2 cellular contexts compared by ENCODE assay signal in the genomic region with DNA sequence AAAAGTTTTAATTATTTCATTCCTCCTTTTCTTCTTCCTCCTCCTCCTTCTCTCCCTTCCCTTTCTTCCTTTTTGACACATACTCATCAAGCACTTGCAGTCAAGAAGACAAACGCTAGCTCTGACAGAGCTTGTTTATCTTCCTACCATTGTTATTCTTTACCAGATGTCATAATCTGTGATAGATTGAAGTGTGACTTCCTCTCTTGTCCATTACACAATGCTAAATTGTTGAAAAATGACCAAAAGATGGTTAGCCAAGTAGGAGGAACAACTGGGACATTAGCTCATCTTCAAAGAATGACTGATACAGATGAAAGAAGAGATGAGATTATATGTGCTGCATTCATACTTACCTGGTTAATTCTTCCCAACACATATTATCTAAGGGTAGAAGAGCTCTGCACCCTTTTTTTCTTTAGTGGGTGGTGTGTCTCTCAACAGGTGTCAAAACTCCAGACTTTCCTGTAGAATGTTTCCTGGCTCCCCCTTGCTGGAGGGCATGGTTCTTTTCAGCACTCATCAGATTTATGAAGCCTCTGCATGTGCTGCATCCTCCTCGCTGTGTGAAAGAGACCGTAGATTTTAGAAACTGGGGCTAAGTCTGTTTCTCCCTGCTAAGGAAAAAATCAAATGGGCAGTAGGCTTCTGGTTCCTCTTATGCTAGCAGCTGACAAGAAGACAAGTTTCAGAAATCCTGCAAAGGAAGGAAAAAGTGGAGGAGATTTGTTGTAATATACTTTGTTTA.
TF ChIP-seq lines count a peak whose summit lies in the region.

No MANE protein-coding gene starts in this region.

TF ChIP-seq in A549, 52 proteins besides CTCF, POLR2A, EP300 and RAD21 (continued from another document):
- TF ChIP-seq CBX8 (IDR thresholded peaks at IDR 0.05) (no peak), CHD4 (IDR thresholded peaks at IDR 0.05; ENCODE audit: borderline replicate concordance) (no peak), REST (IDR thresholded peaks at IDR 0.05) (no peak), BCL3 (IDR thresholded peaks at IDR 0.05) (no peak)

TF ChIP-seq in GM23338, 12 proteins besides CTCF, POLR2A, EP300 and RAD21:
- TF ChIP-seq REST (IDR thresholded peaks at IDR 0.05; ENCODE audit: unreplicated experiment) (no peak), ZNF114 (CRISPR knock-in tag; IDR thresholded peaks at IDR 0.05) (no peak), STAT1 (IDR thresholded peaks at IDR 0.05; ENCODE audit: unreplicated experiment) (no peak), ZNF331 (CRISPR knock-in tag; IDR thresholded peaks at IDR 0.05; ENCODE audit: low read depth) (no peak), NANOG (IDR thresholded peaks at IDR 0.05; ENCODE audit: borderline replicate concordance) (no peak), POLR2AphosphoS5 (IDR thresholded peaks at IDR 0.05; ENCODE audit: low read depth) (no peak), EZH2 (IDR thresholded peaks at IDR 0.05; ENCODE audit: low read depth, unreplicated experiment) (no peak), CREB1 (CRISPR knock-in tag; IDR thresholded peaks at IDR 0.05; ENCODE audit: low read depth) (no peak), EZH2phosphoT487 (IDR thresholded peaks at IDR 0.05; ENCODE audit: unreplicated experiment) (no peak)
TF ChIP-seq in GM23338: peak in this region for 0.
